Comparison of ENCODE assay signal across 19 cellular contexts in genomic region chr14:20848955-20849570, GRCh38. TPM values are rescaled to one million over a fixed set of nuclear protein-coding genes. Genes with fewer than 3 reads are reported as not detected.
A peak's percentile ranks its signal among the peaks of the same experiment; 100 is the strongest.
DNase-seq lines count a peak whose midpoint lies in the region; ATAC-seq and TF ChIP-seq lines count a peak whose summit lies in the region.
"Had no signal": no experiment of that assay in that cellular context is flagged by ENCODE, and none has a peak within 500 bp of the region (broad histone marks: within the 10 kb centered on the region; RNA-seq: fewer than 3 reads in every experiment).

No MANE protein-coding gene starts in this region.

- intact Hi-C loops in upper lobe of right lung (cut with DNase I), result no loop called here

- H3K27me3 ChIP-seq in upper lobe of right lung, result no peaks in the 10 kb centered on the region
- H3K27me3 ChIP-seq: neutrophil, testis had no signal

- no peaks in the 10 kb centered on the region for H3K9me3 Mint-ChIP-seq in mesothelial cell of epicardium
- no peaks in the 10 kb centered on the region for H3K9me3 Mint-ChIP-seq in chondrocyte (ENCODE audit: low read depth)
- H3K9me3 Mint-ChIP-seq: activated CD8-positive, alpha-beta T cell treated with anti-CD3 and anti-CD28 coated beads for 36 hours; brain had no signal

- peaks cover 11% of the 10 kb centered on the region for H3K4me1 Mint-ChIP-seq in mesothelial cell of epicardium
- peaks cover 10% of the 10 kb centered on the region for H3K4me1 Mint-ChIP-seq in chondrocyte (ENCODE audit: low read depth)

- no peak overlapping the region for H3K4me3 ChIP-seq in upper lobe of right lung
- H3K4me3 ChIP-seq: left ventricle myocardium inferior, testis had no signal

- ATAC-seq in upper lobe of right lung (peak; percentile 62), GM18505 (IDR thresholded peaks at IDR 0.05; ENCODE audit: unreplicated experiment) (no peak), HG03460 (IDR thresholded peaks at IDR 0.05; ENCODE audit: unreplicated experiment) (no peak)
- ATAC-seq: activated CD8-positive, alpha-beta T cell treated with anti-CD3 and anti-CD28 coated beads for 36 hours had no signal

- peak overlapping the region; percentile 58 for H3K27ac ChIP-seq in upper lobe of right lung
- H3K27ac ChIP-seq: KMS-11, left ventricle myocardium inferior, neutrophil, testis had no signal

- H3K4me3 Mint-ChIP-seq in mesothelial cell of epicardium, result no peak overlapping the region
- H3K4me3 Mint-ChIP-seq in chondrocyte (ENCODE audit: unreplicated experiment), result no peak overlapping the region
- H3K4me3 Mint-ChIP-seq: activated CD8-positive, alpha-beta T cell treated with anti-CD3 and anti-CD28 coated beads for 36 hours had no signal

- DNase-seq in SIG-M5 treated with dmso at 0.1 percent for 504 hours (lab: John Stamatoyannopoulos, UW; ENCODE audit: unreplicated experiment) (peak; percentile 30), SIG-M5 (lab: John Stamatoyannopoulos, UW) (no peak), ecto neural progenitor cell (ENCODE audit: low spot score) (peak; percentile 54), mesothelial cell of epicardium (ENCODE audit: low spot score in 2 of 2, unreplicated experiment in 2 of 2) (no peak), upper lobe of right lung (no peak), chondrocyte (ENCODE audit: low spot score) (no peak)
- DNase-seq: activated CD8-positive, alpha-beta T cell treated with anti-CD3 and anti-CD28 coated beads for 36 hours; activated effector memory CD4-positive, alpha-beta T cell treated with Interleukin-2 at 50 U/mL for 16 hours; glutamatergic neuron; left ventricle myocardium inferior; NCI-H1436 treated with DMSO at 0.1 percent for 48 hours; NCI-H524; T1000; testis had no signal

- peaks cover 10% of the 10 kb centered on the region for H3K4me1 ChIP-seq in upper lobe of right lung
- H3K4me1 ChIP-seq: left ventricle myocardium inferior, testis had no signal

- no peaks in the 10 kb centered on the region for H3K9me3 ChIP-seq in upper lobe of right lung
- H3K9me3 ChIP-seq: left ventricle myocardium inferior, neutrophil, testis had no signal

- no peaks in the 10 kb centered on the region for H3K36me3 ChIP-seq in upper lobe of right lung
- H3K36me3 ChIP-seq: left ventricle myocardium inferior, neutrophil had no signal

- no peak for TF ChIP-seq CTCF in mesothelial cell of epicardium (IDR thresholded peaks at IDR 0.05; ENCODE audit: unreplicated experiment)
- no peak for TF ChIP-seq CTCF in upper lobe of right lung (IDR thresholded peaks at IDR 0.05)
- no peak for TF ChIP-seq CTCF in chondrocyte (IDR thresholded peaks at IDR 0.05)

- H3K27me3 Mint-ChIP-seq in mesothelial cell of epicardium (ENCODE audit: low read depth) (no peaks in the 10 kb centered on the region), chondrocyte (ENCODE audit: low read depth) (peaks cover 18% of the 10 kb centered on the region)

- no peak for TF ChIP-seq POLR2A in GM18505 (IDR thresholded peaks at IDR 0.05; ENCODE audit: borderline replicate concordance, extremely low read depth, insufficient read depth, insufficient read length)

- H3K36me3 Mint-ChIP-seq in mesothelial cell of epicardium (no peaks in the 10 kb centered on the region), chondrocyte (ENCODE audit: low read depth) (no peaks in the 10 kb centered on the region)
- H3K36me3 Mint-ChIP-seq: brain had no signal

- H3K27ac Mint-ChIP-seq in mesothelial cell of epicardium (peak overlapping the region; percentile 51), chondrocyte (ENCODE audit: unreplicated experiment) (no peak overlapping the region)
- H3K27ac Mint-ChIP-seq: activated CD8-positive, alpha-beta T cell treated with anti-CD3 and anti-CD28 coated beads for 36 hours had no signal

RNA-seq across cellular contexts. Expression of gene RNASE3, which starts 42.1 kb away (rescaled TPM):
- total RNA-seq in mesothelial cell of epicardium (not detected in 3 replicates), upper lobe of right lung (not detected), chondrocyte (not detected in 3 replicates)
- total RNA-seq: activated CD8-positive, alpha-beta T cell treated with anti-CD3 and anti-CD28 coated beads for 36 hours; left ventricle myocardium inferior had no signal

RNA-seq across cellular contexts. Expression of gene RNASE1, which starts 46.4 kb away (rescaled TPM):
- 13.1 to 14.8 TPM (median 13.3 TPM) in 3 replicates for total RNA-seq in mesothelial cell of epicardium
- total RNA-seq in upper lobe of right lung, result 888 TPM
- 0.72 to 0.97 TPM in 2 of 3 replicates, not detected in the other for total RNA-seq in chondrocyte
- total RNA-seq: activated CD8-positive, alpha-beta T cell treated with anti-CD3 and anti-CD28 coated beads for 36 hours had no signal

Comparison
In these comparisons a context has a peak if more than half of its experiments do, and no peak if none do; other contexts are left out.
1. DNase-seq: peak in SIG-M5 treated with dmso at 0.1 percent for 504 hours (single experiment) and ecto neural progenitor cell (single experiment); none in SIG-M5 (single experiment), mesothelial cell of epicardium (0 of 2), upper lobe of right lung (single experiment) and chondrocyte (single experiment).
2. RNA of gene RNASE1, which starts 46.4 kb away (total RNA-seq): 888 TPM in upper lobe of right lung (single experiment); 13.1 to 14.8 TPM in mesothelial cell of epicardium and 0.72 to 0.97 TPM in chondrocyte; every median in the first group is over 10 times any median in the second.